ENCODE assay signal across 24 cellular contexts in genomic region chr3:42575137-42575741, GRCh38.
"Had no signal": no experiment of that assay in that cellular context is flagged by ENCODE, and none has a peak within 500 bp of the region (broad histone marks: within the 10 kb centered on the region; RNA-seq: fewer than 3 reads in every experiment).

No MANE protein-coding gene starts in this region.

- H3K27ac Mint-ChIP-seq: effector memory CD8-positive, alpha-beta T cell; endodermal cell; naive thymus-derived CD4-positive, alpha-beta T cell had no signal

- H3K27ac ChIP-seq: coronary artery, epithelial cell of prostate, esophagus squamous epithelium, gastrocnemius medialis, heart right ventricle, left lung, lower lobe of right lung had no signal

- H3K4me3 Mint-ChIP-seq: effector memory CD8-positive, alpha-beta T cell; endodermal cell; naive thymus-derived CD4-positive, alpha-beta T cell had no signal

- H3K4me3 ChIP-seq: coronary artery, esophagus squamous epithelium, gastrocnemius medialis, heart right ventricle, left lung, lower lobe of right lung had no signal

- H3K27me3 ChIP-seq: esophagus squamous epithelium, gastrocnemius medialis, heart right ventricle, left lung had no signal

- ATAC-seq: effector memory CD8-positive, alpha-beta T cell; esophagus mucosa; gastrocnemius medialis; heart right ventricle; left cardiac atrium; left lung; left ventricle myocardium superior; lower lobe of right lung; naive thymus-derived CD4-positive, alpha-beta T cell had no signal

- H3K27me3 Mint-ChIP-seq: effector memory CD8-positive, alpha-beta T cell; naive thymus-derived CD4-positive, alpha-beta T cell had no signal

- FAIRE-seq: colon, keratinocyte had no signal

- H3K9me3 Mint-ChIP-seq: effector memory CD8-positive, alpha-beta T cell had no signal

- H3K9me3 ChIP-seq: gastrocnemius medialis had no signal

- DNase-seq: effector CD8-positive, alpha-beta T cell; effector memory CD8-positive, alpha-beta T cell; endodermal cell; erythroblast; esophagus squamous epithelium; foreskin fibroblast; foreskin melanocyte; gastrocnemius medialis; glutamatergic neuron; head of caudate nucleus; heart right ventricle; hippocampal formation; left cardiac atrium; left lung; left ventricle myocardium superior; lower lobe of right lung; mesendoderm; midbrain; naive thymus-derived CD4-positive, alpha-beta T cell had no signal
